In genomic region chr9:137265496-137266161, GRCh38 we compare ENCODE assay signal across 1 cellular context.
TF ChIP-seq lines count a peak whose summit lies in the region.

No MANE protein-coding gene starts in this region.

TF ChIP-seq in H1, 55 proteins besides CTCF, POLR2A, EP300 and RAD21:
- TF ChIP-seq ZNF274 (IDR thresholded peaks at IDR 0.05; ENCODE audit: borderline replicate concordance, extremely low read depth, low read length) (no peak), GABPA (IDR thresholded peaks at IDR 0.05; ENCODE audit: borderline replicate concordance, insufficient read depth, low read length) (no peak), SIN3A (conservative IDR thresholded peaks at IDR 0.05 in 1 of 2, IDR thresholded peaks at IDR 0.05 in 1 of 2; ENCODE audit: low read depth in 1 of 2, low read length in 2 of 2) (no peak), POU5F1 (IDR thresholded peaks at IDR 0.05; ENCODE audit: low read depth, low read length) (no peak), JUN (IDR thresholded peaks at IDR 0.05; ENCODE audit: low read depth, low read length) (no peak), HDAC6 (IDR thresholded peaks at IDR 0.05; ENCODE audit: low read depth, low read length) (no peak), PHF8 (conservative IDR thresholded peaks at IDR 0.05; ENCODE audit: low read depth, low read length) (no peak), ASH2L (IDR thresholded peaks at IDR 0.05; ENCODE audit: low read length) (no peak), FOSL1 (IDR thresholded peaks at IDR 0.05; ENCODE audit: insufficient read depth, low read depth, low read length) (no peak), TBP (IDR thresholded peaks at IDR 0.05; ENCODE audit: low read depth, low read length) (no peak), KDM5A (IDR thresholded peaks at IDR 0.05; ENCODE audit: low read length) (no peak), CEBPB (IDR thresholded peaks at IDR 0.05; ENCODE audit: low read depth, low read length) (no peak), KDM4A (IDR thresholded peaks at IDR 0.05; ENCODE audit: low read depth, low read length, severe bottlenecking) (no peak), EGR1 (IDR thresholded peaks at IDR 0.05; ENCODE audit: borderline replicate concordance, low read depth, low read length) (no peak)
- TF ChIP-seq, protein P1, sequence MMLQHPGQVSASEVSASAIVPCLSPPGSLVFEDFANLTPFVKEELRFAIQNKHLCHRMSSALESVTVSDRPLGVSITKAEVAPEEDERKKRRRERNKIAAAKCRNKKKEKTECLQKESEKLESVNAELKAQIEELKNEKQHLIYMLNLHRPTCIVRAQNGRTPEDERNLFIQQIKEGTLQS (IDR thresholded peaks at IDR 0.05; ENCODE audit: insufficient read depth, low read depth, low read length): no peak
- TF ChIP-seq, protein P2, sequence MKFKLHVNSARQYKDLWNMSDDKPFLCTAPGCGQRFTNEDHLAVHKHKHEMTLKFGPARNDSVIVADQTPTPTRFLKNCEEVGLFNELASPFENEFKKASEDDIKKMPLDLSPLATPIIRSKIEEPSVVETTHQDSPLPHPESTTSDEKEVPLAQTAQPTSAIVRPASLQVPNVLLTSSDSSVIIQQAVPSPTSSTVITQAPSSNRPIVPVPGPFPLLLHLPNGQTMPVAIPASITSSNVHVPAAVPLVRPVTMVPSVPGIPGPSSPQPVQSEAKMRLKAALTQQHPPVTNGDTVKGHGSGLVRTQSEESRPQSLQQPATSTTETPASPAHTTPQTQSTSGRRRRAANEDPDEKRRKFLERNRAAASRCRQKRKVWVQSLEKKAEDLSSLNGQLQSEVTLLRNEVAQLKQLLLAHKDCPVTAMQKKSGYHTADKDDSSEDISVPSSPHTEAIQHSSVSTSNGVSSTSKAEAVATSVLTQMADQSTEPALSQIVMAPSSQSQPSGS (IDR thresholded peaks at IDR 0.05; ENCODE audit: low read length): no peak
